19 cellular contexts compared by ENCODE assay signal in the genomic region with DNA sequence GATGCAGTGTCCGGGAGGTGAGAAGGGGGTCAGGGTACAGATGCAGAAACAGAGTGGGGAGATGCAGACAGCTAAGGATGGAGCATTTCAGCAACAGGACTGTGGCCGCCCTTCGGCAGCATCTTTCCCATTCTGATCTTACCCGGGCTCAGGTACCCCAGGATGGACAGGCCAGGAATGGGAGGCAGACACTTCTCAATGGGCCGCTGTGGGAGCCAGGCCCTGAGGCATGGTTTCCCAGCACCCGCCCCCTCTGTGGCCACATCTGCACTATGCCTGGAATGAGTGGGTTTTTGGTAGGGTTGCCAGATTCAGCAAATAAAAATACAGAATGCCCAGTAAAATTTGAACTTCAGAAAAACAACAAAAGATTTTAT.
"Had no signal": no experiment of that assay in that cellular context is flagged by ENCODE, and none has a peak within 500 bp of the region (broad histone marks: within the 10 kb centered on the region; RNA-seq: fewer than 3 reads in every experiment).

No MANE protein-coding gene starts in this region.

- H3K36me3 Mint-ChIP-seq: activated naive CD4-positive, alpha-beta T cell treated with anti-CD3 and anti-CD28 coated beads, Interleukin-2, amount 50 U/mL, for 24 hours; neural progenitor cell had no signal

- H3K27ac ChIP-seq: dorsolateral prefrontal cortex, left ventricle myocardium inferior, neural progenitor cell, suprapubic skin, upper lobe of left lung had no signal

- DNase-seq: activated CD4-positive, alpha-beta T cell treated with anti-CD3 and anti-CD28 coated beads, Interleukin-2, amount 50 U/mL, for 1 hour; activated CD4-positive, CD25-positive, alpha-beta regulatory T cell; activated effector memory CD4-positive, alpha-beta T cell treated with Interleukin-2 at 50 U/mL for 16 hours; activated T-cell treated with anti-CD3 and anti-CD28 coated beads, Interleukin-2, amount 50 U/mL, for 24 hours; amniotic stem cell; dorsolateral prefrontal cortex; foreskin melanocyte; head of caudate nucleus; kidney; left ventricle myocardium inferior; retina; stimulated activated CD4-positive, alpha-beta T cell treated with anti-CD3 and anti-CD28 coated beads, Interleukin-4, amount 100 ng/mL, for 1 hour; stimulated activated CD8-positive, alpha-beta memory T cell treated with anti-CD3 and anti-CD28 coated beads, Interleukin-4, amount 100 ng/mL, for 48 hours; stimulated activated naive CD8-positive, alpha-beta T cell treated with anti-CD3 and anti-CD28 coated beads, Interleukin-15, Interleukin-2, amounts not matched to agents 100 U/mL and 50 U/mL, for 24 hours; T-helper 2 cell; upper lobe of left lung had no signal

- H3K4me3 Mint-ChIP-seq: activated naive CD4-positive, alpha-beta T cell treated with anti-CD3 and anti-CD28 coated beads, Interleukin-2, amount 50 U/mL, for 24 hours; activated T-cell treated with anti-CD3 and anti-CD28 coated beads, Interleukin-2, amount 50 U/mL, for 24 hours; neural progenitor cell had no signal

- H3K4me3 ChIP-seq: dorsolateral prefrontal cortex, left ventricle myocardium inferior, neural progenitor cell, suprapubic skin, upper lobe of left lung had no signal

- H3K27ac Mint-ChIP-seq: activated naive CD4-positive, alpha-beta T cell treated with anti-CD3 and anti-CD28 coated beads, Interleukin-2, amount 50 U/mL, for 24 hours; activated T-cell treated with anti-CD3 and anti-CD28 coated beads, Interleukin-2, amount 50 U/mL, for 24 hours; neural progenitor cell had no signal

- H3K27me3 ChIP-seq: neural progenitor cell, suprapubic skin, upper lobe of left lung had no signal

- H3K4me2 ChIP-seq: neural progenitor cell had no signal

- H3K9me3 Mint-ChIP-seq: activated naive CD4-positive, alpha-beta T cell treated with anti-CD3 and anti-CD28 coated beads, Interleukin-2, amount 50 U/mL, for 24 hours had no signal

- H3K9ac ChIP-seq: neural progenitor cell had no signal

- H2AFZ ChIP-seq: neural progenitor cell had no signal

- H3K4me1 ChIP-seq: left ventricle myocardium inferior, neural progenitor cell, suprapubic skin, upper lobe of left lung had no signal

- H3K9me3 ChIP-seq: suprapubic skin, upper lobe of left lung had no signal

- H3K36me3 ChIP-seq: left ventricle myocardium inferior, neural progenitor cell, suprapubic skin, upper lobe of left lung had no signal

- H3K4me1 Mint-ChIP-seq: activated naive CD4-positive, alpha-beta T cell treated with anti-CD3 and anti-CD28 coated beads, Interleukin-2, amount 50 U/mL, for 24 hours; neural progenitor cell had no signal

- H3K27me3 Mint-ChIP-seq: activated naive CD4-positive, alpha-beta T cell treated with anti-CD3 and anti-CD28 coated beads, Interleukin-2, amount 50 U/mL, for 24 hours; activated T-cell treated with anti-CD3 and anti-CD28 coated beads, Interleukin-2, amount 50 U/mL, for 24 hours had no signal
